1 cellular context compared by ENCODE assay signal in the genomic region with DNA sequence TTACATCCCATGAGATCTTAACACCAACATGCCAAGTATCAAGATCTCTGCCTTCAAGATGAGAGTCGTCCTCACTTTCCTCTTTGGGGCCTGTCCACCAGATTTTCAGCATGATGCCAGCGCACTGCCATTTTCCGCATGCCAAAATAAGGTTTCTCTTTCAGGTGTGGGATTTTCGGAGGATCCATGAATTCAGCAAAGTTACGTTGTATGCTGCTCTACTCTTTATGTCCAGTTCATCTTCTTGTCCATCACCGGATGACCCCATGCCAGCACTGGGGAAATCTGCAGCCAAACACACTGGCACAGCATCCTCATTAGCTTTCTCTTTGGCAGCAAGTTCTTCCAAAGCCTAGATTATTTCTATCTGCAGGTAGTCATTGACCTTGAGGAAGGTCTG.
TF ChIP-seq lines count a peak whose summit lies in the region.

No MANE protein-coding gene starts in this region.

TF ChIP-seq in HepG2, 621 proteins besides CTCF, POLR2A, EP300 and RAD21:
- TF ChIP-seq, protein P1, sequence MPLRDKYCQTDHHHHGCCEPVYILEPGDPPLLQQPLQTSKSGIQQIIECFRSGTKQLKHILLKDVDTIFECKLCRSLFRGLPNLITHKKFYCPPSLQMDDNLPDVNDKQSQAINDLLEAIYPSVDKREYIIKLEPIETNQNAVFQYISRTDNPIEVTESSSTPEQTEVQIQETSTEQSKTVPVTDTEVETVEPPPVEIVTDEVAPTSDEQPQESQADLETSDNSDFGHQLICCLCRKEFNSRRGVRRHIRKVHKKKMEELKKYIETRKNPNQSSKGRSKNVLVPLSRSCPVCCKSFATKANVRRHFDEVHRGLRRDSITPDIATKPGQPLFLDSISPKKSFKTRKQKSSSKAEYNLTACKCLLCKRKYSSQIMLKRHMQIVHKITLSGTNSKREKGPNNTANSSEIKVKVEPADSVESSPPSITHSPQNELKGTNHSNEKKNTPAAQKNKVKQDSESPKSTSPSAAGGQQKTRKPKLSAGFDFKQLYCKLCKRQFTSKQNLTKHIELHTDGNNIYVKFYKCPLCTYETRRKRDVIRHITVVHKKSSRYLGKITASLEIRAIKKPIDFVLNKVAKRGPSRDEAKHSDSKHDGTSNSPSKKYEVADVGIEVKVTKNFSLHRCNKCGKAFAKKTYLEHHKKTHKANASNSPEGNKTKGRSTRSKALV (CRISPR knock-in tag; IDR thresholded peaks at IDR 0.05): no peak
- peak; percentile 70 for TF ChIP-seq POLR2AphosphoS5 (IDR thresholded peaks at IDR 0.05; ENCODE audit: low read depth, low read length)
- peak; percentile 45; the same call in 1 of the 2 replicates for TF ChIP-seq RBFOX2 (IDR thresholded peaks at IDR 0.05; ENCODE audit: low read depth, low read length)
- TF ChIP-seq, protein P2, sequence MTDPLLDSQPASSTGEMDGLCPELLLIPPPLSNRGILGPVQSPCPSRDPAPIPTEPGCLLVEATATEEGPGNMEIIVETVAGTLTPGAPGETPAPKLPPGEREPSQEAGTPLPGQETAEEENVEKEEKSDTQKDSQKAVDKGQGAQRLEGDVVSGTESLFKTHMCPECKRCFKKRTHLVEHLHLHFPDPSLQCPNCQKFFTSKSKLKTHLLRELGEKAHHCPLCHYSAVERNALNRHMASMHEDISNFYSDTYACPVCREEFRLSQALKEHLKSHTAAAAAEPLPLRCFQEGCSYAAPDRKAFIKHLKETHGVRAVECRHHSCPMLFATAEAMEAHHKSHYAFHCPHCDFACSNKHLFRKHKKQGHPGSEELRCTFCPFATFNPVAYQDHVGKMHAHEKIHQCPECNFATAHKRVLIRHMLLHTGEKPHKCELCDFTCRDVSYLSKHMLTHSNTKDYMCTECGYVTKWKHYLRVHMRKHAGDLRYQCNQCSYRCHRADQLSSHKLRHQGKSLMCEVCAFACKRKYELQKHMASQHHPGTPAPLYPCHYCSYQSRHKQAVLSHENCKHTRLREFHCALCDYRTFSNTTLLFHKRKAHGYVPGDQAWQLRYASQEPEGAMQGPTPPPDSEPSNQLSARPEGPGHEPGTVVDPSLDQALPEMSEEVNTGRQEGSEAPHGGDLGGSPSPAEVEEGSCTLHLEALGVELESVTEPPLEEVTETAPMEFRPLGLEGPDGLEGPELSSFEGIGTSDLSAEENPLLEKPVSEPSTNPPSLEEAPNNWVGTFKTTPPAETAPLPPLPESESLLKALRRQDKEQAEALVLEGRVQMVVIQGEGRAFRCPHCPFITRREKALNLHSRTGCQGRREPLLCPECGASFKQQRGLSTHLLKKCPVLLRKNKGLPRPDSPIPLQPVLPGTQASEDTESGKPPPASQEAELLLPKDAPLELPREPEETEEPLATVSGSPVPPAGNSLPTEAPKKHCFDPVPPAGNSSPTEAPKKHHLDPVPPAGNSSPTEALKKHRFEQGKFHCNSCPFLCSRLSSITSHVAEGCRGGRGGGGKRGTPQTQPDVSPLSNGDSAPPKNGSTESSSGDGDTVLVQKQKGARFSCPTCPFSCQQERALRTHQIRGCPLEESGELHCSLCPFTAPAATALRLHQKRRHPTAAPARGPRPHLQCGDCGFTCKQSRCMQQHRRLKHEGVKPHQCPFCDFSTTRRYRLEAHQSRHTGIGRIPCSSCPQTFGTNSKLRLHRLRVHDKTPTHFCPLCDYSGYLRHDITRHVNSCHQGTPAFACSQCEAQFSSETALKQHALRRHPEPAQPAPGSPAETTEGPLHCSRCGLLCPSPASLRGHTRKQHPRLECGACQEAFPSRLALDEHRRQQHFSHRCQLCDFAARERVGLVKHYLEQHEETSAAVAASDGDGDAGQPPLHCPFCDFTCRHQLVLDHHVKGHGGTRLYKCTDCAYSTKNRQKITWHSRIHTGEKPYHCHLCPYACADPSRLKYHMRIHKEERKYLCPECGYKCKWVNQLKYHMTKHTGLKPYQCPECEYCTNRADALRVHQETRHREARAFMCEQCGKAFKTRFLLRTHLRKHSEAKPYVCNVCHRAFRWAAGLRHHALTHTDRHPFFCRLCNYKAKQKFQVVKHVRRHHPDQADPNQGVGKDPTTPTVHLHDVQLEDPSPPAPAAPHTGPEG (CRISPR knock-in tag; IDR thresholded peaks at IDR 0.05): no peak
- peak; percentile 60 for TF ChIP-seq POLR2G (IDR thresholded peaks at IDR 0.05; ENCODE audit: low read depth, low read length)
- no peak for TF ChIP-seq MTF1 (CRISPR knock-in tag; IDR thresholded peaks at IDR 0.05)
- no peak for TF ChIP-seq MBD4 (IDR thresholded peaks at IDR 0.05; ENCODE audit: borderline replicate concordance, low read length)
- TF ChIP-seq HMGA1 (CRISPR knock-in tag; conservative IDR thresholded peaks at IDR 0.05): no peak
- TF ChIP-seq PAF1 (CRISPR knock-in tag; IDR thresholded peaks at IDR 0.05): peak; percentile 67; the same call in 1 of the 2 replicates
- TF ChIP-seq, protein P3, sequence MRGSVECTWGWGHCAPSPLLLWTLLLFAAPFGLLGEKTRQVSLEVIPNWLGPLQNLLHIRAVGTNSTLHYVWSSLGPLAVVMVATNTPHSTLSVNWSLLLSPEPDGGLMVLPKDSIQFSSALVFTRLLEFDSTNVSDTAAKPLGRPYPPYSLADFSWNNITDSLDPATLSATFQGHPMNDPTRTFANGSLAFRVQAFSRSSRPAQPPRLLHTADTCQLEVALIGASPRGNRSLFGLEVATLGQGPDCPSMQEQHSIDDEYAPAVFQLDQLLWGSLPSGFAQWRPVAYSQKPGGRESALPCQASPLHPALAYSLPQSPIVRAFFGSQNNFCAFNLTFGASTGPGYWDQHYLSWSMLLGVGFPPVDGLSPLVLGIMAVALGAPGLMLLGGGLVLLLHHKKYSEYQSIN (CRISPR knock-in tag; IDR thresholded peaks at IDR 0.05; ENCODE audit: borderline replicate concordance): no peak
- TF ChIP-seq RBM22 (optimal IDR thresholded peaks at IDR 0.05; ENCODE audit: low read length): peak; percentile 33
- no peak for TF ChIP-seq ZNF335 (CRISPR knock-in tag; IDR thresholded peaks at IDR 0.05)
- TF ChIP-seq FOSL1 (CRISPR knock-in tag; IDR thresholded peaks at IDR 0.05; ENCODE audit: borderline replicate concordance): no peak
- no peak for TF ChIP-seq ZNF124 (CRISPR knock-in tag; IDR thresholded peaks at IDR 0.05)
